2 cellular contexts compared by ENCODE assay signal in genomic region chr1:236275061-236275460, GRCh38.
A peak's percentile ranks its signal among the peaks of the same experiment; 100 is the strongest.
TF ChIP-seq lines count a peak whose summit lies in the region.

No MANE protein-coding gene starts in this region.

TF ChIP-seq in HEK293, 187 proteins besides CTCF, POLR2A, EP300 and RAD21 (continued from another document):
- no peak for TF ChIP-seq REST (tag by site-specific recombination; IDR thresholded peaks at IDR 0.05)
- no peak for TF ChIP-seq SCRT1 (tag by site-specific recombination; IDR thresholded peaks at IDR 0.05; ENCODE audit: borderline replicate concordance)

TF ChIP-seq in K562, 482 proteins besides CTCF, POLR2A, EP300 and RAD21 (continued from another document):
- TF ChIP-seq HBP1 (CRISPR knock-in tag; IDR thresholded peaks at IDR 0.05) = no peak
- no peak for TF ChIP-seq ID3 (CRISPR knock-in tag; IDR thresholded peaks at IDR 0.05)
- no peak for TF ChIP-seq ID3 (tag; IDR thresholded peaks at IDR 0.05)
- no peak for TF ChIP-seq ZBTB11 (CRISPR knock-in tag; IDR thresholded peaks at IDR 0.05)
- peak; percentile 57; the same call in 1 of the 2 replicates for TF ChIP-seq KLF6 (CRISPR knock-in tag; IDR thresholded peaks at IDR 0.05; ENCODE audit: borderline replicate concordance)
- TF ChIP-seq ZNF282 (CRISPR knock-in tag; IDR thresholded peaks at IDR 0.05) = no peak
- no peak for TF ChIP-seq ZNF324 (CRISPR knock-in tag; IDR thresholded peaks at IDR 0.05)
- TF ChIP-seq ZNF639 (CRISPR knock-in tag; conservative IDR thresholded peaks at IDR 0.05 in 1 of 2, IDR thresholded peaks at IDR 0.05 in 1 of 2) = 0 out of 4 replicates have a peak, but pooled peaks of 1 of the 2 experiments have one; percentile 41
- TF ChIP-seq ZNF695 (CRISPR knock-in tag; IDR thresholded peaks at IDR 0.05) = no peak
- 0 out of 2 replicates have a peak, but pooled peaks have one; percentile 24 for TF ChIP-seq ZNF41 (CRISPR knock-in tag; conservative IDR thresholded peaks at IDR 0.05)
- no peak for TF ChIP-seq ETS1 (conservative IDR thresholded peaks at IDR 0.05; ENCODE audit: control insufficient read depth, low read depth, low read length)
- no peak for TF ChIP-seq ZNF696 (CRISPR knock-in tag; conservative IDR thresholded peaks at IDR 0.05)
- TF ChIP-seq BDP1 (IDR thresholded peaks at IDR 0.05; ENCODE audit: insufficient read depth, insufficient read length) = no peak
- no peak for TF ChIP-seq PTTG1 (tag; IDR thresholded peaks at IDR 0.05; ENCODE audit: low read depth)
- TF ChIP-seq HINFP (tag; conservative IDR thresholded peaks at IDR 0.05; ENCODE audit: low read depth) = 0 out of 2 replicates have a peak, but pooled peaks have one; percentile 23
- TF ChIP-seq ARID3B (CRISPR knock-in tag; IDR thresholded peaks at IDR 0.05; ENCODE audit: borderline replicate concordance) = no peak
- no peak for TF ChIP-seq ZNF174 (CRISPR knock-in tag; IDR thresholded peaks at IDR 0.05)
- no peak for TF ChIP-seq ZKSCAN3 (CRISPR knock-in tag; IDR thresholded peaks at IDR 0.05)
- TF ChIP-seq E2F6 (IDR thresholded peaks at IDR 0.05; ENCODE audit: borderline replicate concordance in 1 of 2, extremely low read depth in 1 of 2, insufficient read depth in 1 of 2, insufficient read length in 1 of 2, low read depth in 1 of 2, low read length in 1 of 2, poor library complexity in 1 of 2, severe bottlenecking in 1 of 2) = no peak
- no peak for TF ChIP-seq SRSF9 (IDR thresholded peaks at IDR 0.05; ENCODE audit: borderline replicate concordance, low read depth, low read length)
- TF ChIP-seq AFF1 (IDR thresholded peaks at IDR 0.05; ENCODE audit: low read depth in 1 of 2, partially characterized antibody in 2 of 2) = no peak
- TF ChIP-seq ZNF384 (IDR thresholded peaks at IDR 0.05; ENCODE audit: low read depth, low read length) = no peak
- no peak for TF ChIP-seq MECOM (CRISPR knock-in tag; IDR thresholded peaks at IDR 0.05)
- no peak for TF ChIP-seq ZNF224 (CRISPR knock-in tag; IDR thresholded peaks at IDR 0.05)
- TF ChIP-seq ZNF764 (CRISPR knock-in tag; IDR thresholded peaks at IDR 0.05; ENCODE audit: low read depth) = no peak
- TF ChIP-seq ZFP91 (CRISPR knock-in tag; IDR thresholded peaks at IDR 0.05) = no peak
- TF ChIP-seq ZNF143 (CRISPR knock-in tag; IDR thresholded peaks at IDR 0.05) = no peak
- peak; percentile 59; the same call in 1 of the 2 replicates for TF ChIP-seq PTRF (tag; IDR thresholded peaks at IDR 0.05)
- TF ChIP-seq ARID1B (IDR thresholded peaks at IDR 0.05) = no peak
- no peak for TF ChIP-seq TFAM (CRISPR knock-in tag; conservative IDR thresholded peaks at IDR 0.05)
- TF ChIP-seq GABPB2 (CRISPR knock-in tag; conservative IDR thresholded peaks at IDR 0.05) = no peak
- TF ChIP-seq ZNF766 (CRISPR knock-in tag; conservative IDR thresholded peaks at IDR 0.05) = 0 out of 2 replicates have a peak, but pooled peaks have one; percentile 30
TF ChIP-seq in K562: peak in this region for 6.
